ENCODE assay signal across 1 cellular context in genomic region chr11:1837171-1838076, GRCh38.
TF ChIP-seq lines count a peak whose summit lies in the region.

No MANE protein-coding gene starts in this region.

TF ChIP-seq in HepG2, 621 proteins besides CTCF, POLR2A, EP300 and RAD21 (continued from another document and continues in another):
- TF ChIP-seq IKZF5 (CRISPR knock-in tag; IDR thresholded peaks at IDR 0.05), result no peak
- TF ChIP-seq ISL2 (CRISPR knock-in tag; IDR thresholded peaks at IDR 0.05), result no peak
- peak; percentile 78 for TF ChIP-seq ZFX (CRISPR knock-in tag; IDR thresholded peaks at IDR 0.05; ENCODE audit: low read depth)
- TF ChIP-seq ZNF784 (CRISPR knock-in tag; IDR thresholded peaks at IDR 0.05; ENCODE audit: borderline replicate concordance), result no peak
- TF ChIP-seq NFIB (CRISPR knock-in tag; IDR thresholded peaks at IDR 0.05; ENCODE audit: borderline replicate concordance), result no peak
- no peak for TF ChIP-seq SP140L (CRISPR knock-in tag; IDR thresholded peaks at IDR 0.05; ENCODE audit: borderline replicate concordance)
- no peak for TF ChIP-seq SMYD3 (CRISPR knock-in tag; IDR thresholded peaks at IDR 0.05)
- no peak for TF ChIP-seq THAP7 (CRISPR knock-in tag; IDR thresholded peaks at IDR 0.05)
- peak; percentile 45 for TF ChIP-seq HDAC1 (CRISPR knock-in tag; IDR thresholded peaks at IDR 0.05)
- no peak for TF ChIP-seq LCORL (IDR thresholded peaks at IDR 0.05)
- TF ChIP-seq LCORL (CRISPR knock-in tag; IDR thresholded peaks at IDR 0.05), result peak; percentile 87
- no peak for TF ChIP-seq CENPX (CRISPR knock-in tag; IDR thresholded peaks at IDR 0.05)
- 0 out of 2 replicates have a peak, but pooled peaks have one; percentile 12 for TF ChIP-seq GATAD2A (CRISPR knock-in tag; IDR thresholded peaks at IDR 0.05)
- TF ChIP-seq ZSCAN29 (CRISPR knock-in tag; conservative IDR thresholded peaks at IDR 0.05), result no peak
- TF ChIP-seq ZNF503 (CRISPR knock-in tag; IDR thresholded peaks at IDR 0.05), result no peak
- TF ChIP-seq CBX1 (IDR thresholded peaks at IDR 0.05; ENCODE audit: low read depth), result no peak
- TF ChIP-seq E2F2 (CRISPR knock-in tag; IDR thresholded peaks at IDR 0.05; ENCODE audit: borderline replicate concordance), result no peak
- no peak for TF ChIP-seq ARID5B (CRISPR knock-in tag; IDR thresholded peaks at IDR 0.05)
- TF ChIP-seq ELF1 (CRISPR knock-in tag; IDR thresholded peaks at IDR 0.05), result no peak
- no peak for TF ChIP-seq REXO4 (CRISPR knock-in tag; IDR thresholded peaks at IDR 0.05; ENCODE audit: borderline replicate concordance)
- TF ChIP-seq ZNF776 (CRISPR knock-in tag; IDR thresholded peaks at IDR 0.05), result peak; percentile 53; the same call in 1 of the 2 replicates
- no peak for TF ChIP-seq BHLHE40 (IDR thresholded peaks at IDR 0.05; ENCODE audit: low read length)
- TF ChIP-seq ZNF333 (CRISPR knock-in tag; IDR thresholded peaks at IDR 0.05; ENCODE audit: borderline replicate concordance), result no peak
- TF ChIP-seq EZH2 (conservative IDR thresholded peaks at IDR 0.05; ENCODE audit: low read depth, low read length), result no peak
- 0 out of 2 replicates have a peak, but pooled peaks have one; percentile 6 for TF ChIP-seq TFE3 (CRISPR knock-in tag; IDR thresholded peaks at IDR 0.05)
- TF ChIP-seq KLF12 (CRISPR knock-in tag; IDR thresholded peaks at IDR 0.05; ENCODE audit: borderline replicate concordance), result no peak
- TF ChIP-seq PHF21A (CRISPR knock-in tag; IDR thresholded peaks at IDR 0.05), result peak; percentile 43; the same call in 1 of the 2 replicates
- no peak for TF ChIP-seq GTF3A (CRISPR knock-in tag; conservative IDR thresholded peaks at IDR 0.05)
- TF ChIP-seq SAFB2 (CRISPR knock-in tag; IDR thresholded peaks at IDR 0.05; ENCODE audit: borderline replicate concordance, low read depth), result no peak
- no peak for TF ChIP-seq CC2D1A (CRISPR knock-in tag; IDR thresholded peaks at IDR 0.05)
- no peak for TF ChIP-seq REST (IDR thresholded peaks at IDR 0.05; ENCODE audit: borderline replicate concordance in 1 of 2, low read depth in 1 of 2, low read length in 2 of 2)
- TF ChIP-seq ZNF558 (CRISPR knock-in tag; IDR thresholded peaks at IDR 0.05; ENCODE audit: borderline replicate concordance), result 0 out of 2 replicates have a peak, but pooled peaks have one; percentile 55
- no peak for TF ChIP-seq ZNF414 (CRISPR knock-in tag; IDR thresholded peaks at IDR 0.05)
- TF ChIP-seq AGO2 (optimal IDR thresholded peaks at IDR 0.05; ENCODE audit: low read depth, low read length), result no peak
- no peak for TF ChIP-seq HOXA7 (CRISPR knock-in tag; IDR thresholded peaks at IDR 0.05)
- no peak for TF ChIP-seq GLMP (CRISPR knock-in tag; IDR thresholded peaks at IDR 0.05; ENCODE audit: borderline replicate concordance)
- no peak for TF ChIP-seq ZBTB2 (CRISPR knock-in tag; IDR thresholded peaks at IDR 0.05; ENCODE audit: low read depth)
- TF ChIP-seq MIER2 (CRISPR knock-in tag; IDR thresholded peaks at IDR 0.05), result no peak
- no peak for TF ChIP-seq TBL1XR1 (IDR thresholded peaks at IDR 0.05; ENCODE audit: borderline replicate concordance, low read length, partially characterized antibody)
- no peak for TF ChIP-seq ZNF549 (CRISPR knock-in tag; IDR thresholded peaks at IDR 0.05)
